In genomic region chr3:62229201-62229600, GRCh38 we compare ENCODE assay signal across 1 cellular context.
TF ChIP-seq lines count a peak whose summit lies in the region.

No MANE protein-coding gene starts in this region.

TF ChIP-seq in GM23338, 12 proteins besides CTCF, POLR2A, EP300 and RAD21 (continued from another document):
- TF ChIP-seq REST (IDR thresholded peaks at IDR 0.05; ENCODE audit: unreplicated experiment), result no peak
- TF ChIP-seq NANOG (IDR thresholded peaks at IDR 0.05; ENCODE audit: borderline replicate concordance), result no peak
- no peak for TF ChIP-seq ZNF331 (CRISPR knock-in tag; IDR thresholded peaks at IDR 0.05; ENCODE audit: low read depth)
- TF ChIP-seq ZNF114 (CRISPR knock-in tag; IDR thresholded peaks at IDR 0.05), result no peak
- TF ChIP-seq ETS1 (IDR thresholded peaks at IDR 0.05), result no peak
- no peak for TF ChIP-seq STAT1 (IDR thresholded peaks at IDR 0.05; ENCODE audit: unreplicated experiment)
- no peak for TF ChIP-seq JUNB (IDR thresholded peaks at IDR 0.05; ENCODE audit: unreplicated experiment)
- TF ChIP-seq EZH2 (IDR thresholded peaks at IDR 0.05; ENCODE audit: low read depth, unreplicated experiment), result no peak
